In genomic region chr15:80780416-80781221, GRCh38 we compare ENCODE assay signal across 7 cellular contexts. TPM values are rescaled to one million over a fixed set of nuclear protein-coding genes. Genes with fewer than 3 reads are reported as not detected.
A peak's percentile ranks its signal among the peaks of the same experiment; 100 is the strongest.
DNase-seq lines count a peak whose midpoint lies in the region; ATAC-seq and TF ChIP-seq lines count a peak whose summit lies in the region.

No MANE protein-coding gene starts in this region.

- H3K9me3 ChIP-seq in ectodermal cell (ENCODE audit: control insufficient read depth, low read length): no peaks in the 10 kb centered on the region
- no peaks in the 10 kb centered on the region for H3K9me3 ChIP-seq in naive thymus-derived CD4-positive, alpha-beta T cell (ENCODE audit: control insufficient read depth in 2 of 3, low read length in 3 of 3)

- H3K27ac Mint-ChIP-seq in GM23338: no peak overlapping the region
- no peak overlapping the region for H3K27ac Mint-ChIP-seq in naive thymus-derived CD4-positive, alpha-beta T cell

- H3K36me3 ChIP-seq in GM23338 (ENCODE audit: insufficient read depth): no peaks in the 10 kb centered on the region
- H3K36me3 ChIP-seq in ectodermal cell (ENCODE audit: control insufficient read depth, insufficient read depth, low read length): no peaks in the 10 kb centered on the region
- no peaks in the 10 kb centered on the region for H3K36me3 ChIP-seq in naive thymus-derived CD4-positive, alpha-beta T cell (ENCODE audit: control insufficient read depth in 2 of 3, insufficient read depth in 3 of 3, low read length in 3 of 3)

- H3K27me3 ChIP-seq in GM23338 (ENCODE audit: insufficient read depth) (peaks cover 47% of the 10 kb centered on the region), ectodermal cell (ENCODE audit: control insufficient read depth, insufficient read depth, low read length, poor library complexity, severe bottlenecking) (peaks cover 54% of the 10 kb centered on the region)
- H3K27me3 ChIP-seq in naive thymus-derived CD4-positive, alpha-beta T cell (ENCODE audit: control insufficient read depth in 2 of 2, insufficient read depth in 2 of 2, low read length in 2 of 2): peaks cover 4 to 17% of the 10 kb centered on the region in 2 donors

- peaks cover 31% of the 10 kb centered on the region for H3K27me3 Mint-ChIP-seq in GM23338 (ENCODE audit: insufficient read depth, low read depth, poor library complexity)
- H3K27me3 Mint-ChIP-seq in naive thymus-derived CD4-positive, alpha-beta T cell: peaks cover 19 to 74% (median 36%) of the 10 kb centered on the region in 5 donors

- no peaks in the 10 kb centered on the region for H3K9me3 Mint-ChIP-seq in GM23338
- no peaks in the 10 kb centered on the region for H3K9me3 Mint-ChIP-seq in naive thymus-derived CD4-positive, alpha-beta T cell

- H3K4me1 Mint-ChIP-seq in GM23338: peaks cover 7% of the 10 kb centered on the region; the same call in 2 of the 3 replicates
- peaks cover 15 to 25% (median 17%) of the 10 kb centered on the region in 7 donors for H3K4me1 Mint-ChIP-seq in naive thymus-derived CD4-positive, alpha-beta T cell

- H3K36me3 Mint-ChIP-seq in GM23338 (ENCODE audit: low read depth): no peaks in the 10 kb centered on the region
- H3K36me3 Mint-ChIP-seq in naive thymus-derived CD4-positive, alpha-beta T cell: no peaks in the 10 kb centered on the region

- H4K20me1 ChIP-seq in GM23338 (replicated peaks; ENCODE audit: insufficient read depth): 0 out of 2 replicates have a peak, but pooled peaks cover 3% of the 10 kb centered on the region

- H3K4me1 ChIP-seq in GM23338 (ENCODE audit: insufficient read depth) (peaks cover 7% of the 10 kb centered on the region), ectodermal cell (ENCODE audit: control insufficient read depth, insufficient read depth, low read length) (peaks cover 16% of the 10 kb centered on the region)
- no peaks in the 10 kb centered on the region for H3K4me1 ChIP-seq in naive thymus-derived CD4-positive, alpha-beta T cell (ENCODE audit: control insufficient read depth in 2 of 2, insufficient read depth in 2 of 2, low read length in 2 of 2)

- POLR2A ChIA-PET in naive thymus-derived CD4-positive, alpha-beta T cell (lab: Charles Lee): no interaction called here

- CTCF ChIA-PET in naive thymus-derived CD4-positive, alpha-beta T cell (lab: Charles Lee): no interaction called here

- no peak for TF ChIP-seq CTCF in GM23338 (conservative IDR thresholded peaks at IDR 0.05; ENCODE audit: low read depth in 2 of 2)

- H3K9me2 ChIP-seq in GM23338 (ENCODE audit: insufficient read depth): no peaks in the 10 kb centered on the region

- H2AFZ ChIP-seq in GM23338: peak overlapping the region; percentile 84

- DNase-seq in GM23338 (ENCODE audit: low spot score): peak; percentile 89
- DNase-seq in RPMI8226: peak; percentile 45
- DNase-seq in naive thymus-derived CD4-positive, alpha-beta T cell: peak in 1 of 9 donors; percentile 52
- DNase-seq in hippocampal formation (lab: John Stamatoyannopoulos, UW): no peak
- no peak for DNase-seq in SW 1271 (lab: John Stamatoyannopoulos, UW)

- peak overlapping the region; percentile 78 for H3K4me3 Mint-ChIP-seq in GM23338
- H3K4me3 Mint-ChIP-seq in naive thymus-derived CD4-positive, alpha-beta T cell: peak overlapping the region in 6 of 10 donors; percentile 28 to 77 (median 74)

- H3K79me2 ChIP-seq in GM23338 (replicated peaks; ENCODE audit: insufficient read depth): no peaks in the 10 kb centered on the region

- peak; percentile 61 for ATAC-seq in GM23338
- ATAC-seq in naive thymus-derived CD4-positive, alpha-beta T cell: no peak
- ATAC-seq in GM18870 (IDR thresholded peaks at IDR 0.05; ENCODE audit: unreplicated experiment): no peak

- H3K4me3 ChIP-seq in GM23338: peak overlapping the region; percentile 77
- H3K4me3 ChIP-seq in ectodermal cell (ENCODE audit: insufficient read depth, low read depth, low read length): peak overlapping the region; percentile 19
- H3K4me3 ChIP-seq in naive thymus-derived CD4-positive, alpha-beta T cell (ENCODE audit: low read length): no peak overlapping the region

- intact Hi-C loops in naive thymus-derived CD4-positive, alpha-beta T cell (cut with micrococcal nuclease): loop anchor here in 1 of 2 donors (2.0 kb wide), 1 partner anchor 24 kb away; no protein-coding TSS in a partner anchor

- WGBS in ectodermal cell, 2 experiments: 5 to 6% methylated on average over 40 of the region's 40 CpGs

- H3K27ac ChIP-seq in GM23338 (ENCODE audit: low read depth): no peak overlapping the region
- H3K27ac ChIP-seq in ectodermal cell (ENCODE audit: insufficient read depth, low read depth, low read length, poor library complexity, severe bottlenecking): no peak overlapping the region
- no peak overlapping the region for H3K27ac ChIP-seq in naive thymus-derived CD4-positive, alpha-beta T cell (ENCODE audit: low read depth, low read length)

- H3F3A ChIP-seq in GM23338 (replicated peaks; ENCODE audit: low read depth): 0 out of 2 replicates have a peak, but pooled peaks cover 3% of the 10 kb centered on the region

- peak overlapping the region; percentile 98 for H3K4me2 ChIP-seq in GM23338

TF ChIP-seq in GM23338, 12 proteins besides CTCF, POLR2A, EP300 and RAD21 (continues in another document):
- no peak for TF ChIP-seq ZNF331 (CRISPR knock-in tag; IDR thresholded peaks at IDR 0.05; ENCODE audit: low read depth)
- no peak for TF ChIP-seq POLR2AphosphoS5 (IDR thresholded peaks at IDR 0.05; ENCODE audit: low read depth)
- no peak for TF ChIP-seq ETS1 (IDR thresholded peaks at IDR 0.05)

RNA-seq across cellular contexts. Expression of gene CEMIP, which starts 1.4 kb away (rescaled TPM):
- 2.1 and 4.1 TPM in 2 replicates for total RNA-seq in GM23338 (2014; rRNA removed; shearing (Covaris generic))
- polyA plus RNA-seq in GM23338 (2016; fragmentation: Nextera tagmentation; extraction: Ambion mirVana): 0.27 and 0.33 TPM in 2 replicates
- not detected for polyA plus RNA-seq in ectodermal cell (2013, experiment 1 of 4)
- not detected for polyA plus RNA-seq in ectodermal cell (2013, experiment 2 of 4)
- 0.43 TPM for polyA plus RNA-seq in ectodermal cell (2013, experiment 3 of 4)
- 0.53 TPM for polyA plus RNA-seq in ectodermal cell (2013, experiment 4 of 4)
- total RNA-seq in naive thymus-derived CD4-positive, alpha-beta T cell: not detected
- under 1 TPM in 1 of 2 donors, not detected in 1; 0.02 TPM for polyA plus RNA-seq in naive thymus-derived CD4-positive, alpha-beta T cell

Comparison
In these comparisons a context has a peak if more than half of its experiments do, and no peak if none do; other contexts are left out.
1. DNase-seq: peak in GM23338 (single experiment) and RPMI8226 (single experiment); none in hippocampal formation (0 of 2) and SW 1271 (0 of 2).